ENCODE assay signal across 8 cellular contexts in genomic region chr19:40578442-40578908, GRCh38. TPM values are rescaled to one million over a fixed set of nuclear protein-coding genes. Genes with fewer than 3 reads are reported as not detected.
DNase-seq lines count a peak whose midpoint lies in the region; ATAC-seq and TF ChIP-seq lines count a peak whose summit lies in the region.
"Had no signal": no experiment of that assay in that cellular context is flagged by ENCODE, and none has a peak within 500 bp of the region (broad histone marks: within the 10 kb centered on the region; RNA-seq: fewer than 3 reads in every experiment).

No MANE protein-coding gene starts in this region.

- H3K4me3 Mint-ChIP-seq in activated CD8-positive, alpha-beta T cell treated with anti-CD3 and anti-CD28 coated beads, Interleukin-2, amount 10 ng/mL, durations not matched to agents 7 days and 5 days, result peak overlapping the region; percentile 72
- H3K4me3 Mint-ChIP-seq in naive thymus-derived CD8-positive, alpha-beta T cell, result peak overlapping the region; percentile 77 to 94 (median 90)

- peaks cover 31% of the 10 kb centered on the region for H3K36me3 Mint-ChIP-seq in activated CD8-positive, alpha-beta T cell treated with anti-CD3 and anti-CD28 coated beads, Interleukin-2, amount 10 ng/mL, durations not matched to agents 7 days and 5 days (ENCODE audit: low read depth)
- peaks cover 0 to 40% (median 0%) of the 10 kb centered on the region in 3 donors for H3K36me3 Mint-ChIP-seq in naive thymus-derived CD8-positive, alpha-beta T cell

- TF ChIP-seq CTCF in tibial nerve (IDR thresholded peaks at IDR 0.05), result no peak

- H3K9me3 Mint-ChIP-seq in activated CD8-positive, alpha-beta T cell treated with anti-CD3 and anti-CD28 coated beads, Interleukin-2, amount 10 ng/mL, durations not matched to agents 7 days and 5 days (ENCODE audit: insufficient read depth), result no peaks in the 10 kb centered on the region
- no peaks in the 10 kb centered on the region for H3K9me3 Mint-ChIP-seq in naive thymus-derived CD8-positive, alpha-beta T cell

- H3K4me3 ChIP-seq in tibial nerve, result no peak overlapping the region
- H3K4me3 ChIP-seq: heart right ventricle had no signal

- H3K27me3 Mint-ChIP-seq in activated CD8-positive, alpha-beta T cell treated with anti-CD3 and anti-CD28 coated beads, Interleukin-2, amount 10 ng/mL, durations not matched to agents 7 days and 5 days (ENCODE audit: low read depth), result no peaks in the 10 kb centered on the region
- no peaks in the 10 kb centered on the region for H3K27me3 Mint-ChIP-seq in naive thymus-derived CD8-positive, alpha-beta T cell

- no peaks in the 10 kb centered on the region for H3K9me3 ChIP-seq in tibial nerve
- H3K9me3 ChIP-seq: heart right ventricle had no signal

- ATAC-seq in activated CD8-positive, alpha-beta T cell treated with anti-CD3 and anti-CD28 coated beads, Interleukin-2, amount 10 ng/mL, durations not matched to agents 7 days and 5 days, result no peak
- ATAC-seq in naive thymus-derived CD8-positive, alpha-beta T cell, result no peak
- no peak for ATAC-seq in HG03457 (IDR thresholded peaks at IDR 0.05; ENCODE audit: unreplicated experiment)
- no peak for ATAC-seq in GM21367 (IDR thresholded peaks at IDR 0.05; ENCODE audit: unreplicated experiment)

- peaks cover 0 to 32% (median 5%) of the 10 kb centered on the region in 4 donors for H3K4me1 ChIP-seq in tibial nerve

- POLR2A ChIA-PET in activated CD8-positive, alpha-beta T cell treated with anti-CD3 and anti-CD28 coated beads, Interleukin-2, amount 10 ng/mL, durations not matched to agents 7 days and 5 days (lab: Charles Lee), result interaction anchor here (0.8 to 1.3 kb wide), 2 partner anchors 11 to 25 kb away, joined by 3 read pairs; no protein-coding TSS in a partner anchor
- POLR2A ChIA-PET in naive thymus-derived CD8-positive, alpha-beta T cell (lab: Charles Lee), result interaction anchor here (1.1 kb wide), 1 partner anchor 25 kb away, joined by 4 read pairs; no protein-coding TSS in a partner anchor

- WGBS in tibial nerve, 2 donors, result 77 to 81% methylated on average over 12 of the region's 12 CpGs

- CTCF ChIA-PET in activated CD8-positive, alpha-beta T cell treated with anti-CD3 and anti-CD28 coated beads, Interleukin-2, amount 10 ng/mL, durations not matched to agents 7 days and 5 days (lab: Charles Lee), result interaction anchor here (1.3 kb wide), 1 partner anchor 8 kb away, joined by 6 read pairs; no protein-coding TSS in a partner anchor

- H3K27me3 ChIP-seq in tibial nerve, result no peaks in the 10 kb centered on the region
- H3K27me3 ChIP-seq: heart right ventricle had no signal

- no peak overlapping the region for H3K27ac Mint-ChIP-seq in activated CD8-positive, alpha-beta T cell treated with anti-CD3 and anti-CD28 coated beads, Interleukin-2, amount 10 ng/mL, durations not matched to agents 7 days and 5 days
- peak overlapping the region in 5 of 10 donors; percentile 48 to 85 (median 80) for H3K27ac Mint-ChIP-seq in naive thymus-derived CD8-positive, alpha-beta T cell

- H3K36me3 ChIP-seq in tibial nerve, result peaks cover 0 to 31% (median 3%) of the 10 kb centered on the region in 3 donors

- no peak overlapping the region for H3K27ac ChIP-seq in tibial nerve

- TF ChIP-seq EP300 in tibial nerve (IDR thresholded peaks at IDR 0.05), result no peak

- no peak for TF ChIP-seq POLR2A in tibial nerve (IDR thresholded peaks at IDR 0.05)

- DNase-seq in EL (peak; percentile 49), LHCN-M2 (ENCODE audit: low read depth) (peak; percentile 28), tibial nerve (ENCODE audit: low spot score in 2 of 2) (no peak)
- no peak for DNase-seq in activated CD8-positive, alpha-beta T cell treated with anti-CD3 and anti-CD28 coated beads, Interleukin-2, amount 10 ng/mL, durations not matched to agents 7 days and 5 days
- DNase-seq in naive thymus-derived CD8-positive, alpha-beta T cell, result peak in 2 of 10 donors; percentile 13 to 31

- peaks cover 20% of the 10 kb centered on the region for H3K4me1 Mint-ChIP-seq in activated CD8-positive, alpha-beta T cell treated with anti-CD3 and anti-CD28 coated beads, Interleukin-2, amount 10 ng/mL, durations not matched to agents 7 days and 5 days (ENCODE audit: low read depth)
- H3K4me1 Mint-ChIP-seq in naive thymus-derived CD8-positive, alpha-beta T cell, result peaks cover 14 to 31% (median 27%) of the 10 kb centered on the region in 4 donors

RNA-seq across cellular contexts. Expression of gene SHKBP1, which starts 1.8 kb away (rescaled TPM):
- 63.5 and 85.6 TPM in 2 replicates for total RNA-seq in LHCN-M2 (2014; rRNA removed)
- 89.2 TPM for polyA plus RNA-seq in LHCN-M2 (2012)
- 100 to 1,000 TPM; 116 to 124 TPM for total RNA-seq in activated CD8-positive, alpha-beta T cell treated with anti-CD3 and anti-CD28 coated beads, Interleukin-2, amount 10 ng/mL, durations not matched to agents 7 days and 5 days
- total RNA-seq in naive thymus-derived CD8-positive, alpha-beta T cell, result 100 to 1,000 TPM; 116 to 122 TPM
- polyA plus RNA-seq in naive thymus-derived CD8-positive, alpha-beta T cell, result 10 to 100 TPM; 85.3 to 98.9 (median 89.9) TPM
- total RNA-seq in tibial nerve, result 100 to 1,000 TPM in 1 of 4 donors, 10 to 100 TPM in 3; 40.8 to 129 (median 51.2) TPM

RNA-seq across cellular contexts. Expression of gene LTBP4, which starts 22.7 kb away (rescaled TPM):
- 5.0 and 7.3 TPM in 2 replicates for total RNA-seq in LHCN-M2 (2014; rRNA removed)
- polyA plus RNA-seq in LHCN-M2 (2012), result 3.4 TPM
- total RNA-seq in activated CD8-positive, alpha-beta T cell treated with anti-CD3 and anti-CD28 coated beads, Interleukin-2, amount 10 ng/mL, durations not matched to agents 7 days and 5 days, result 10 to 100 TPM; 54.3 to 54.7 TPM
- total RNA-seq in naive thymus-derived CD8-positive, alpha-beta T cell, result 100 to 1,000 TPM in 1 of 2 experiments, 10 to 100 TPM in 1; 87.7 to 114 TPM
- polyA plus RNA-seq in naive thymus-derived CD8-positive, alpha-beta T cell, result 10 to 100 TPM; 13.4 to 27.4 (median 18.0) TPM
- 1,000 to 10,000 TPM in 2 of 4 donors, 100 to 1,000 TPM in 2; 851 to 1,504 (median 1,156) TPM for total RNA-seq in tibial nerve

Comparison
In these comparisons a context has a peak if more than half of its experiments do, and no peak if none do; other contexts are left out.
1. DNase-seq: peak in EL (single experiment) and LHCN-M2 (single experiment); none in activated CD8-positive, alpha-beta T cell treated with anti-CD3 and anti-CD28 coated beads, Interleukin-2, amount 10 ng/mL, durations not matched to agents 7 days and 5 days (single experiment) and tibial nerve (0 of 2).
2. RNA of gene LTBP4, which starts 22.7 kb away (total RNA-seq): 851 to 1,504 TPM in tibial nerve; 87.7 to 114 TPM in naive thymus-derived CD8-positive, alpha-beta T cell, 54.3 to 54.7 TPM in activated CD8-positive, alpha-beta T cell treated with anti-CD3 and anti-CD28 coated beads, Interleukin-2, amount 10 ng/mL, durations not matched to agents 7 days and 5 days and 5.0 to 7.3 TPM in LHCN-M2; every median in the first group is over 4 times any median in the second.